In genomic region chr12:132620893-132621656, GRCh38 we compare ENCODE assay signal across 23 cellular contexts. TPM values are rescaled to one million over a fixed set of nuclear protein-coding genes. Genes with fewer than 3 reads are reported as not detected.
"Had no signal": no experiment of that assay in that cellular context is flagged by ENCODE, and none has a peak within 500 bp of the region (broad histone marks: within the 10 kb centered on the region; RNA-seq: fewer than 3 reads in every experiment).

No MANE protein-coding gene starts in this region.

- H3K4me3 Mint-ChIP-seq: activated naive CD8-positive, alpha-beta T cell treated with anti-CD3 and anti-CD28 coated beads, Interleukin-2, amount 10 ng/mL, durations not matched to agents 7 days and 5 days; activated T-cell treated with anti-CD3 and anti-CD28 coated beads, Interleukin-2, amount 50 U/mL, for 4 hours; immature natural killer cell; naive thymus-derived CD8-positive, alpha-beta T cell; stimulated activated memory B cell treated with anti-CD40 and anti-IgM and Interleukin-4, amounts not matched to agents 10 μg/mL and 1 μg/mL and 100 μg/mL, for 72 hours had no signal

- H3K27ac ChIP-seq: tibial nerve had no signal

- H3K9me3 Mint-ChIP-seq: activated T-cell treated with anti-CD3 and anti-CD28 coated beads, Interleukin-2, amount 50 U/mL, for 4 hours had no signal

- FAIRE-seq: bronchial epithelial cell, endometrium, small intestine had no signal

- ATAC-seq: activated T-cell treated with anti-CD3 and anti-CD28 coated beads, Interleukin-2, amount 50 U/mL, for 4 hours; esophagus mucosa; naive thymus-derived CD8-positive, alpha-beta T cell; right cardiac atrium; stimulated activated memory B cell treated with anti-CD40 and anti-IgM and Interleukin-4, amounts not matched to agents 10 μg/mL and 1 μg/mL and 100 μg/mL, for 72 hours had no signal

- H3K4me3 ChIP-seq: mucosa of descending colon, tibial nerve had no signal

- H3K27ac Mint-ChIP-seq: activated naive CD8-positive, alpha-beta T cell treated with anti-CD3 and anti-CD28 coated beads, Interleukin-2, amount 10 ng/mL, durations not matched to agents 7 days and 5 days; immature natural killer cell; naive thymus-derived CD8-positive, alpha-beta T cell; progenitor cell of endocrine pancreas; stimulated activated memory B cell treated with anti-CD40 and anti-IgM and Interleukin-4, amounts not matched to agents 10 μg/mL and 1 μg/mL and 100 μg/mL, for 72 hours had no signal

- DNase-seq: activated CD4-positive, alpha-beta T cell treated with anti-CD3 and anti-CD28 coated beads, Interleukin-2, amount 50 U/mL, for 48 hours; activated CD4-positive, CD25-positive, alpha-beta regulatory T cell treated with anti-CD3 and anti-CD28 coated beads, Interleukin-2, amount 50 U/mL, for 72 hours; activated effector memory CD4-positive, alpha-beta T cell treated with anti-CD3 and anti-CD28 coated beads, Interleukin-2, amount 50 U/mL, for 16 hours; activated naive CD8-positive, alpha-beta T cell treated with anti-CD3 and anti-CD28 coated beads, Interleukin-2, amount 10 ng/mL, durations not matched to agents 7 days and 5 days; activated T-cell treated with anti-CD3 and anti-CD28 coated beads, Interleukin-2, amount 50 U/mL, for 4 hours; aorta; immature natural killer cell; left cardiac atrium; mammary epithelial cell; nucleus accumbens; small intestine had no signal

RNA-seq across cellular contexts. Expression of gene P2RX2, which starts 2.5 kb away (rescaled TPM):
- total RNA-seq: activated naive CD8-positive, alpha-beta T cell treated with anti-CD3 and anti-CD28 coated beads, Interleukin-2, amount 10 ng/mL, durations not matched to agents 7 days and 5 days; activated T-cell treated with anti-CD3 and anti-CD28 coated beads, Interleukin-2, amount 50 U/mL, for 4 hours; bronchial epithelial cell; chondrocyte; esophagus mucosa; fibroblast of villous mesenchyme; left cardiac atrium; mammary epithelial cell; naive thymus-derived CD8-positive, alpha-beta T cell; right cardiac atrium; subcutaneous adipose tissue; tibial nerve had no signal
- polyA plus RNA-seq: aorta; immature natural killer cell; mammary epithelial cell; naive thymus-derived CD8-positive, alpha-beta T cell; right cardiac atrium had no signal

RNA-seq across cellular contexts. Expression of gene LRCOL1, which starts 10.7 kb away (rescaled TPM):
- total RNA-seq: activated naive CD8-positive, alpha-beta T cell treated with anti-CD3 and anti-CD28 coated beads, Interleukin-2, amount 10 ng/mL, durations not matched to agents 7 days and 5 days; activated T-cell treated with anti-CD3 and anti-CD28 coated beads, Interleukin-2, amount 50 U/mL, for 4 hours; bronchial epithelial cell; chondrocyte; fibroblast of villous mesenchyme; left cardiac atrium; mammary epithelial cell; mucosa of descending colon; naive thymus-derived CD8-positive, alpha-beta T cell; progenitor cell of endocrine pancreas; right cardiac atrium; tibial nerve had no signal
- polyA plus RNA-seq: immature natural killer cell; mammary epithelial cell; naive thymus-derived CD8-positive, alpha-beta T cell; right cardiac atrium had no signal
